In the genomic region with DNA sequence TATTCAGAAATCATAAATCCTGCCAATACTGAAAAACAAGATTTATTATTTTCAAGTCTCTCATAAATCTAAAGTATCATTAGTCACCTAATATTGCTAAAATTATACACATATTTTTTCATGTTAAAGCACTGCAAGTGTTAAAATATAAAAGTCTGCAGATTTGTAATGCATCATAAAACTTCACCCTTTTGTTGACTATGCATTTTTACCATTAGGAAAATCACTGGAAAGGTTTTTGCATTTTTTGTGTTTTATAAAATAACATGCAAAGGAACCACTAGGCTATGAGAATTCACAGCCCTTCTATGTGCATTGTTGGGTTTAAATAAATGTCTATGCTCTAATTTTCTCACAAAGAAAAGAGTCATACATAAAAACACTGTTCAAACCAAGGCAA, we compare ENCODE assay signal across 18 cellular contexts.
DNase-seq lines count a peak whose midpoint lies in the region; ATAC-seq lines count a peak whose summit lies in the region.
"Had no signal": no experiment of that assay in that cellular context is flagged by ENCODE, and none has a peak within 500 bp of the region (broad histone marks: within the 10 kb centered on the region; RNA-seq: fewer than 3 reads in every experiment).

No MANE protein-coding gene starts in this region.

- DNase-seq in NCI-H526 (lab: John Stamatoyannopoulos, UW) (peak; percentile 47 to 55), astrocyte of the hippocampus (ENCODE audit: low read depth, low spot score) (peak; percentile 1), DMS153 (lab: John Stamatoyannopoulos, UW) (no peak), activated gamma-delta T cell treated with Interleukin-2 at 50 U/mL for 16 hours (no peak)
- DNase-seq in activated CD4-positive, alpha-beta T cell treated with anti-CD3 and anti-CD28 coated beads for 1 hour, result no peak
- DNase-seq: AML-193; Caco-2; CD4-positive, alpha-beta T cell; DMS79; GDM1; H7; HFFc6 had no signal

- peak; percentile 27 for ATAC-seq in HG02610 (IDR thresholded peaks at IDR 0.05; ENCODE audit: unreplicated experiment)
- peak; percentile 13 for ATAC-seq in HG03439 (IDR thresholded peaks at IDR 0.05; ENCODE audit: unreplicated experiment)
- ATAC-seq: A549, GM23338, HCT116, K562 had no signal

Comparison
In these comparisons a context has a peak if more than half of its experiments do, and no peak if none do; other contexts are left out.
1. DNase-seq: peak in NCI-H526 (2 of 2) and astrocyte of the hippocampus (single experiment); none in DMS153 (single experiment), activated CD4-positive, alpha-beta T cell treated with anti-CD3 and anti-CD28 coated beads for 1 hour (single experiment) and activated gamma-delta T cell treated with Interleukin-2 at 50 U/mL for 16 hours (single experiment).